ENCODE assay signal across 14 cellular contexts in genomic region chr10:97738616-97739015, GRCh38. TPM values are rescaled to one million over a fixed set of nuclear protein-coding genes. Genes with fewer than 3 reads are reported as not detected.
DNase-seq lines count a peak whose midpoint lies in the region; ATAC-seq and TF ChIP-seq lines count a peak whose summit lies in the region.
"Had no signal": no experiment of that assay in that cellular context is flagged by ENCODE, and none has a peak within 500 bp of the region (broad histone marks: within the 10 kb centered on the region; RNA-seq: fewer than 3 reads in every experiment).

No MANE protein-coding gene starts in this region.

- H2AK5ac ChIP-seq in H9 (ENCODE audit: insufficient read length, low read length) (no peak overlapping the region), mesenchymal stem cell (ENCODE audit: low read length, severe bottlenecking) (no peak overlapping the region)

- no peak overlapping the region for H4K5ac ChIP-seq in H9 (ENCODE audit: insufficient read length, low read depth, low read length)

- peak overlapping the region; percentile 81 to 96 for H3K4me3 Mint-ChIP-seq in H9
- peak overlapping the region; percentile 94 for H3K4me3 Mint-ChIP-seq in activated naive CD8-positive, alpha-beta T cell treated with anti-CD3 and anti-CD28 coated beads, Interleukin-2, amount 50 U/mL, for 24 hours

- H4K91ac ChIP-seq in H9 (ENCODE audit: insufficient read length, low read depth, low read length) (no peak overlapping the region), mesenchymal stem cell (ENCODE audit: low read length) (peak overlapping the region; percentile 76)

- peaks cover 17% of the 10 kb centered on the region; the same call in 1 of the 2 replicates for H3K27me3 ChIP-seq in H9 (ENCODE audit: insufficient read depth, low read length)
- H3K27me3 ChIP-seq in mesenchymal stem cell (ENCODE audit: control insufficient read depth in 1 of 2, insufficient read depth in 1 of 2, low read length in 2 of 2), result no peaks in the 10 kb centered on the region
- no peaks in the 10 kb centered on the region for H3K27me3 ChIP-seq in testis
- H3K27me3 ChIP-seq: thyroid gland had no signal

- H2BK20ac ChIP-seq in H9 (ENCODE audit: low read depth, low read length, poor library complexity, severe bottlenecking), result no peak overlapping the region

- CTCF ChIA-PET in AG04449 (lab: Yijun Ruan, JAX), result interaction anchor here (0.6 to 1.3 kb wide), 4 partner anchors 8 to 29 kb away, joined by 3 to 4 read pairs (median 3); no protein-coding TSS in a partner anchor

- peaks cover 8 to 9% of the 10 kb centered on the region in 2 experiments for H3K4me1 Mint-ChIP-seq in H9
- peaks cover 56% of the 10 kb centered on the region for H3K4me1 Mint-ChIP-seq in activated naive CD8-positive, alpha-beta T cell treated with anti-CD3 and anti-CD28 coated beads, Interleukin-2, amount 50 U/mL, for 24 hours

- H3K23ac ChIP-seq in H9 (ENCODE audit: insufficient read length, low read depth, low read length) (no peak overlapping the region), mesenchymal stem cell (ENCODE audit: low read length in 2 of 2) (no peak overlapping the region)

- DNase-seq in AG04449 (ENCODE audit: low read depth, low spot score) (no peak), H9 (no peak), mesenchymal stem cell (no peak), head of caudate nucleus (no peak), testis (no peak), cortex of kidney (lab: John Stamatoyannopoulos, UW) (no peak)
- DNase-seq in activated naive CD8-positive, alpha-beta T cell treated with anti-CD3 and anti-CD28 coated beads, Interleukin-2, amount 50 U/mL, for 24 hours, result no peak
- DNase-seq: activated CD4-positive, alpha-beta T cell treated with anti-CD3 and anti-CD28 coated beads, Interleukin-2, amount 50 U/mL, for 1 hour; hypothalamus; NCI-H345; SHP77; stimulated activated CD4-positive, alpha-beta T cell treated with anti-CD3 and anti-CD28 coated beads, Interleukin-4, amount 100 ng/mL, for 1 hour; thyroid gland had no signal

- H3K56ac ChIP-seq in H9 (ENCODE audit: insufficient read length, low read depth, low read length), result no peak overlapping the region

- H3K14ac ChIP-seq in H9 (ENCODE audit: insufficient read depth, low read length) (no peak overlapping the region), mesenchymal stem cell (ENCODE audit: low read length in 2 of 2) (no peak overlapping the region)

- no peak overlapping the region for H2BK5ac ChIP-seq in H9 (ENCODE audit: insufficient read length, low read length)
- no peak overlapping the region for H2BK5ac ChIP-seq in mesenchymal stem cell (ENCODE audit: low read depth, low read length, poor library complexity, severe bottlenecking)

- H2BK15ac ChIP-seq in H9 (ENCODE audit: low read depth, low read length) (no peak overlapping the region), mesenchymal stem cell (ENCODE audit: low read depth, poor library complexity, severe bottlenecking) (no peak overlapping the region)

- H3K9me3 ChIP-seq in H9 (ENCODE audit: control insufficient read depth, low read depth, low read length) (peaks cover 4% of the 10 kb centered on the region), mesenchymal stem cell (ENCODE audit: control insufficient read depth, low read length) (no peaks in the 10 kb centered on the region), testis (no peaks in the 10 kb centered on the region)
- H3K9me3 ChIP-seq: thyroid gland had no signal

- no peak overlapping the region for H2AFZ ChIP-seq in H9 (ENCODE audit: low read length)
- H2AFZ ChIP-seq in mesenchymal stem cell (ENCODE audit: low read depth, low read length), result no peak overlapping the region

- TF ChIP-seq CTCF in AG04449 (IDR thresholded peaks at IDR 0.05; ENCODE audit: insufficient read depth, low read length, missing control alignments), result no peak
- TF ChIP-seq CTCF in H9 (conservative IDR thresholded peaks at IDR 0.05), result no peak
- no peak for TF ChIP-seq CTCF in testis (IDR thresholded peaks at IDR 0.05)

- H3T11ph ChIP-seq in H9 (ENCODE audit: low read length), result no peak overlapping the region

- POLR2A ChIA-PET in AG04449 (lab: Yijun Ruan, JAX), result no interaction called here

- H3K18ac ChIP-seq in H9 (ENCODE audit: insufficient read length, low read depth, low read length), result no peak overlapping the region
- H3K18ac ChIP-seq in mesenchymal stem cell (ENCODE audit: low read depth in 1 of 2, low read length in 2 of 2), result no peak overlapping the region

- TF ChIP-seq POLR2A in testis (IDR thresholded peaks at IDR 0.05), result no peak

- H3K27ac ChIP-seq in H9 (ENCODE audit: insufficient read length, low read depth, low read length) (no peak overlapping the region), mesenchymal stem cell (ENCODE audit: low read length, poor library complexity, severe bottlenecking) (no peak overlapping the region), testis (no peak overlapping the region)
- H3K27ac ChIP-seq: thyroid gland had no signal

- no peaks in the 10 kb centered on the region for H4K20me1 ChIP-seq in H9 (ENCODE audit: control insufficient read depth, insufficient read depth, insufficient read length)

- peaks cover 21 to 58% (median 54%) of the 10 kb centered on the region in 3 experiments for H3K36me3 Mint-ChIP-seq in H9 (ENCODE audit: insufficient read depth in 1 of 3, low read depth in 3 of 3)
- H3K36me3 Mint-ChIP-seq in activated naive CD8-positive, alpha-beta T cell treated with anti-CD3 and anti-CD28 coated beads, Interleukin-2, amount 50 U/mL, for 24 hours (ENCODE audit: low read depth), result peaks cover 39% of the 10 kb centered on the region

- no peaks in the 10 kb centered on the region for H3K4me1 ChIP-seq in H9 (ENCODE audit: insufficient read depth, low read length)
- H3K4me1 ChIP-seq in mesenchymal stem cell (ENCODE audit: control insufficient read depth, insufficient read depth, low read depth, low read length), result peaks cover 12% of the 10 kb centered on the region
- peaks cover 16% of the 10 kb centered on the region for H3K4me1 ChIP-seq in testis

- H3K27me3 Mint-ChIP-seq in H9 (ENCODE audit: low read depth), result peaks cover 31% of the 10 kb centered on the region
- H3K27me3 Mint-ChIP-seq in activated naive CD8-positive, alpha-beta T cell treated with anti-CD3 and anti-CD28 coated beads, Interleukin-2, amount 50 U/mL, for 24 hours, result peaks cover 2% of the 10 kb centered on the region

- H2BK12ac ChIP-seq in H9 (ENCODE audit: insufficient read length, low read depth, low read length) (no peak overlapping the region), mesenchymal stem cell (ENCODE audit: low read length in 2 of 2) (no peak overlapping the region)

- H2BK120ac ChIP-seq in H9 (ENCODE audit: low read depth, low read length, poor library complexity, severe bottlenecking) (no peak overlapping the region), mesenchymal stem cell (ENCODE audit: low read depth, low read length) (no peak overlapping the region)

- H3K9ac ChIP-seq in H9 (ENCODE audit: extremely low read depth, insufficient read length, low read length) (no peak overlapping the region), mesenchymal stem cell (ENCODE audit: low read length) (peak overlapping the region; percentile 99)

- H3K23me2 ChIP-seq in H9 (ENCODE audit: insufficient read length, low read depth, low read length, poor library complexity, severe bottlenecking), result peaks cover 7% of the 10 kb centered on the region

- H3K79me1 ChIP-seq in H9 (ENCODE audit: insufficient read depth, low read depth, low read length, poor library complexity, severe bottlenecking), result peaks cover 7% of the 10 kb centered on the region
- H3K79me1 ChIP-seq in mesenchymal stem cell (replicated peaks; ENCODE audit: low read length, poor library complexity, severe bottlenecking), result peaks cover 20% of the 10 kb centered on the region

- peak overlapping the region; percentile 90 for H3K4me2 ChIP-seq in H9 (ENCODE audit: insufficient read depth, insufficient read length, low read length)
- H3K4me2 ChIP-seq in mesenchymal stem cell (ENCODE audit: low read length, poor library complexity, severe bottlenecking), result no peak overlapping the region

- ATAC-seq in activated naive CD8-positive, alpha-beta T cell treated with anti-CD3 and anti-CD28 coated beads, Interleukin-2, amount 50 U/mL, for 24 hours, result no peak
- ATAC-seq in GM19467 (IDR thresholded peaks at IDR 0.05; ENCODE audit: unreplicated experiment), result no peak

- peaks cover 5% of the 10 kb centered on the region; the same call in 1 of the 2 replicates for H3K79me2 ChIP-seq in H9 (ENCODE audit: insufficient read depth, low read length)

- no peak overlapping the region for H3K27ac Mint-ChIP-seq in H9
- H3K27ac Mint-ChIP-seq in activated naive CD8-positive, alpha-beta T cell treated with anti-CD3 and anti-CD28 coated beads, Interleukin-2, amount 50 U/mL, for 24 hours, result peak overlapping the region; percentile 98

- H3K9me3 Mint-ChIP-seq in H9, result peaks cover 15 to 16% of the 10 kb centered on the region in 2 experiments
- peaks cover 6% of the 10 kb centered on the region for H3K9me3 Mint-ChIP-seq in activated naive CD8-positive, alpha-beta T cell treated with anti-CD3 and anti-CD28 coated beads, Interleukin-2, amount 50 U/mL, for 24 hours

- intact Hi-C loops in head of caudate nucleus (cut with DNase I), result loop anchor here (10.0 kb wide), 1 partner anchor 54 kb away; the partner anchor contains the start of gene AVPI1
- intact Hi-C loops in testis (cut with DNase I; ENCODE audit: low total_unique reads), result loop anchor here (10.0 kb wide), 1 partner anchor 54 kb away; the partner anchor contains the start of gene AVPI1

- no peak overlapping the region for H3K4ac ChIP-seq in H9 (ENCODE audit: low read depth, low read length)
- H3K4ac ChIP-seq in mesenchymal stem cell (ENCODE audit: low read depth in 1 of 2, low read length in 2 of 2), result no peak overlapping the region

- H3K36me3 ChIP-seq in mesenchymal stem cell (ENCODE audit: control insufficient read depth in 1 of 2, insufficient read depth in 2 of 2, low read depth in 1 of 2, low read length in 2 of 2), result peaks cover 13 to 48% of the 10 kb centered on the region in 2 experiments
- no peaks in the 10 kb centered on the region for H3K36me3 ChIP-seq in testis (ENCODE audit: low read depth, missing control alignments)

- no CpG with 5 or more reads among the region's 4 CpGs for WGBS in H9 (ENCODE audit: extremely low coverage, insufficient read length, low lambda C conversion rate)
- 93% methylated on average over 3 of the region's 4 CpGs for WGBS in mesenchymal stem cell
- WGBS in testis, 2 donors, result 79 to 89% methylated on average over 4 of the region's 4 CpGs

- H3K4me3 ChIP-seq in AG04449 (ENCODE audit: low read depth, low read length) (peak overlapping the region; percentile 25), mesenchymal stem cell (ENCODE audit: insufficient read depth in 1 of 2, low read depth in 1 of 2, low read length in 2 of 2) (peak overlapping the region in 1 of 2 experiments; percentile 97), testis (peak overlapping the region in 1 of 2 donors; percentile 97)

- H4K8ac ChIP-seq in H9 (replicated peaks; ENCODE audit: insufficient read length, low read depth, low read length) (no peak overlapping the region), mesenchymal stem cell (ENCODE audit: low read length) (no peak overlapping the region)

RNA-seq across cellular contexts. Expression of gene ZFYVE27, which starts 1.7 kb away (rescaled TPM):
- total RNA-seq in H9 (2021) (32.2 and 33.2 TPM in 2 replicates), testis (10 to 100 TPM; 64.8 to 66.4 TPM)
- polyA plus RNA-seq in mesenchymal stem cell (2013, experiment 1 of 2), result 9.1 TPM
- 8.1 TPM for polyA plus RNA-seq in mesenchymal stem cell (2013, experiment 2 of 2)
- 38.4 TPM for polyA plus RNA-seq in testis (ENCODE audit: insufficient read depth, low read depth, low replicate concordance)

RNA-seq across cellular contexts. Expression of gene MARVELD1, which starts 25.1 kb away (rescaled TPM):
- total RNA-seq in H9 (2021) (26.6 and 26.7 TPM in 2 replicates), testis (10 to 100 TPM in 1 of 2 donors, 1 to 10 TPM in 1; 8.7 to 13.6 TPM)
- 67.9 TPM for polyA plus RNA-seq in mesenchymal stem cell (2013, experiment 1 of 2)
- 69.0 TPM for polyA plus RNA-seq in mesenchymal stem cell (2013, experiment 2 of 2)
- 21.9 TPM for polyA plus RNA-seq in testis (ENCODE audit: insufficient read depth, low read depth, low replicate concordance)

RNA-seq across cellular contexts. Expression of gene SFRP5, which starts 33.2 kb away (rescaled TPM):
- total RNA-seq in H9 (2021) (1.7 and 1.8 TPM in 2 replicates), testis (1 to 10 TPM in 1 of 2 donors, under 1 TPM in 1; 0.99 to 2.0 TPM)
- not detected for polyA plus RNA-seq in mesenchymal stem cell (2013, experiment 1 of 2)
- not detected for polyA plus RNA-seq in mesenchymal stem cell (2013, experiment 2 of 2)
- 1.2 TPM for polyA plus RNA-seq in testis (ENCODE audit: insufficient read depth, low read depth, low replicate concordance)

RNA-seq across cellular contexts. Expression of gene AVPI1, which starts 51.6 kb away (rescaled TPM):
- 6.5 and 6.9 TPM in 2 replicates for total RNA-seq in H9 (2021)
- 5.8 TPM for polyA plus RNA-seq in mesenchymal stem cell (2013, experiment 1 of 2)
- polyA plus RNA-seq in mesenchymal stem cell (2013, experiment 2 of 2), result 5.8 TPM
- 10 to 100 TPM; 23.0 to 28.3 TPM for total RNA-seq in testis
- 26.4 TPM for polyA plus RNA-seq in testis (ENCODE audit: insufficient read depth, low read depth, low replicate concordance)
